ENCODE assay signal across 12 cellular contexts in the genomic region with DNA sequence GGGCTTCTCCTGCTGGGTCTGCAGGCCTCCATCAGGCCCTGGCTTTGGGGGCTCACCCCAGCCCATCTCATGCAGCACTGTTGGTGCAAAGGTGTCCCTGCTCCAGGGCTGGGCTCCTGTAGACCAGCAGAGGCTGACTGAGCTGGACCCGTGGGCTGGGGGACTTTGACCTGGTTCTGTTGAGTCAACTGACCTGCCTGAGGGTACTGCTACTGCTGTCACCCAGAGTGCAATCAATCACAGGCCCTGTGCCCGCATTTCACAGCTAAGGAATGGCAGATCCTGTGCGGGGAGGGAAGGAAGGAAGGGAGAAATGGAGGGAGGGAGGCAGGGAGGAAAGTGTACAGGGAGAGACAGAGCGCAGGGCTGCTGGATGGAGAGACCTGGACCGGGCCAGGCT.
DNase-seq lines count a peak whose midpoint lies in the region; ATAC-seq, FAIRE-seq and TF ChIP-seq lines count a peak whose summit lies in the region.
"Had no signal": no experiment of that assay in that cellular context is flagged by ENCODE, and none has a peak within 500 bp of the region (broad histone marks: within the 10 kb centered on the region; RNA-seq: fewer than 3 reads in every experiment).

No MANE protein-coding gene starts in this region.

- H4K20me1 ChIP-seq in DND-41 (ENCODE audit: insufficient read depth, low read length) (no peaks in the 10 kb centered on the region), HepG2 (ENCODE audit: insufficient read depth, low read length) (no peaks in the 10 kb centered on the region; the same call in 1 of the 2 replicates)

- TF ChIP-seq RAD21 in A549 (conservative IDR thresholded peaks at IDR 0.05 in 1 of 2, IDR thresholded peaks at IDR 0.05 in 1 of 2) (no peak), HepG2 (CRISPR knock-in tag; IDR thresholded peaks at IDR 0.05) (no peak)

- POLR2A ChIA-PET in A549 (lab: Yijun Ruan, JAX) (no interaction called here), HepG2 (lab: Yijun Ruan, JAX) (no interaction called here)

- in situ Hi-C loops in HepG2 (cut with HindIII; ENCODE audit: extremely low pct_ligation_motif_present, low pct_unique_long_range_greater_than_20kb), result no loop called here

- no peak overlapping the region for H3K27ac ChIP-seq in A549
- no peak overlapping the region for H3K27ac ChIP-seq in DND-41 (ENCODE audit: low read length)
- H3K27ac ChIP-seq in HepG2 (ENCODE audit: extremely low read length, insufficient read depth, low read length), result no peak overlapping the region
- H3K27ac ChIP-seq in SJCRH30, result no peak overlapping the region
- H3K27ac ChIP-seq: SJSA1 had no signal

- TF ChIP-seq EP300 in A549 (IDR thresholded peaks at IDR 0.05) (no peak), HepG2 (IDR thresholded peaks at IDR 0.05; ENCODE audit: low read depth in 2 of 2, low read length in 2 of 2) (no peak), HepG2 (CRISPR knock-in tag; IDR thresholded peaks at IDR 0.05; ENCODE audit: borderline replicate concordance) (no peak)

- no peak overlapping the region for H3K4me2 ChIP-seq in A549
- 0 out of 2 replicates have a peak overlapping the region, but pooled peaks have one; percentile 58 for H3K4me2 ChIP-seq in DND-41 (ENCODE audit: insufficient read depth, low read length)
- H3K4me2 ChIP-seq in HepG2 (ENCODE audit: low read depth, low read length), result no peak overlapping the region

- no peak overlapping the region; the same call in 1 of the 2 replicates for H2AFZ ChIP-seq in DND-41 (ENCODE audit: low read depth, low read length)
- no peak overlapping the region for H2AFZ ChIP-seq in HepG2 (ENCODE audit: low read length)

- H3K9ac ChIP-seq in DND-41 (ENCODE audit: low read depth, low read length) (no peak overlapping the region), HepG2 (ENCODE audit: insufficient read depth, low read depth, low read length) (no peak overlapping the region)

- no peaks in the 10 kb centered on the region for H3K36me3 ChIP-seq in DND-41 (ENCODE audit: insufficient read depth, low read length)
- no peaks in the 10 kb centered on the region for H3K36me3 ChIP-seq in HepG2 (replicated peaks in 1 of 2; ENCODE audit: control insufficient read depth in 1 of 2, insufficient read depth in 2 of 2, low read length in 2 of 2)
- H3K36me3 ChIP-seq in SJCRH30, result no peaks in the 10 kb centered on the region
- H3K36me3 ChIP-seq: MG63, SJSA1 had no signal

- DNase-seq in A549 (ENCODE audit: low read depth in 1 of 2, low spot score in 1 of 2) (no peak), DND-41 (no peak), M059J (ENCODE audit: low read depth) (peak; percentile 16), HepG2 (ENCODE audit: low spot score) (no peak), NCI-H2029 (lab: John Stamatoyannopoulos, UW) (no peak), SJCRH30 (no peak)
- DNase-seq: DMS79, NCI-H2029 treated with DMSO at 0.1 percent for 48 hours had no signal

- CTCF ChIA-PET in A549 (lab: Yijun Ruan, JAX), result interaction anchor here (0.6 to 3.6 kb wide), 22 partner anchors 9 to 1267 kb away, joined by 3 to 26 read pairs (median 4); no protein-coding TSS in a partner anchor
- CTCF ChIA-PET in HepG2 (lab: Yijun Ruan, JAX; ENCODE audit: low intra/inter-chr PET ratio, low total read pairs), result interaction anchor here (1.2 kb wide), 1 partner anchor 694 kb away, joined by 5 read pairs; no protein-coding TSS in a partner anchor

- H3K4me3 ChIP-seq in A549, result no peak overlapping the region
- no peak overlapping the region for H3K4me3 ChIP-seq in DND-41 (ENCODE audit: low read depth in 1 of 2, low read length in 2 of 2)
- no peak overlapping the region for H3K4me3 ChIP-seq in HepG2 (replicated peaks in 1 of 3; ENCODE audit: insufficient read depth in 1 of 3, low read depth in 2 of 3, low read length in 3 of 3)
- H3K4me3 ChIP-seq in SJCRH30, result no peak overlapping the region
- H3K4me3 ChIP-seq: MG63, SJSA1 had no signal

- no peaks in the 10 kb centered on the region for H3K27me3 ChIP-seq in DND-41 (ENCODE audit: insufficient read depth, low read length, poor library complexity)
- peaks cover 0 to 32% of the 10 kb centered on the region in 2 experiments; a peak in 3 of 5 replicates for H3K27me3 ChIP-seq in HepG2 (ENCODE audit: control insufficient read depth in 1 of 2, insufficient read depth in 2 of 2, low read length in 2 of 2)
- H3K27me3 ChIP-seq in SJCRH30, result peaks cover 16% of the 10 kb centered on the region; the same call in 1 of the 2 replicates
- H3K27me3 ChIP-seq: MG63, SJSA1 had no signal

- no peaks in the 10 kb centered on the region for H3K4me1 ChIP-seq in A549
- H3K4me1 ChIP-seq in DND-41 (ENCODE audit: insufficient read depth, low read length), result peaks cover 15% of the 10 kb centered on the region
- peaks cover 7% of the 10 kb centered on the region; the same call in 1 of the 2 replicates for H3K4me1 ChIP-seq in HepG2 (ENCODE audit: insufficient read depth, low read length)
- peaks cover 7% of the 10 kb centered on the region for H3K4me1 ChIP-seq in SJCRH30

- H3K79me2 ChIP-seq in DND-41 (ENCODE audit: insufficient read depth, low read length) (no peaks in the 10 kb centered on the region), HepG2 (ENCODE audit: insufficient read depth, low read length) (no peaks in the 10 kb centered on the region)

- TF ChIP-seq POLR2A in A549 (IDR thresholded peaks at IDR 0.05; ENCODE audit: low read length) (no peak), HepG2 (IDR thresholded peaks at IDR 0.05; ENCODE audit: insufficient read depth in 1 of 2, low read depth in 2 of 2, low read length in 2 of 2) (no peak)

- intact Hi-C loops in HepG2 (cut with micrococcal nuclease; ENCODE audit: unreplicated experiment), result no loop called here

- peak; percentile 1 to 16; a peak in 3 of 6 replicates for ATAC-seq in A549
- no peak for ATAC-seq in DND-41 (ENCODE audit: insufficient read depth, low read depth)
- peak; percentile 73 for ATAC-seq in HepG2
- ATAC-seq in HG03442 (IDR thresholded peaks at IDR 0.05; ENCODE audit: unreplicated experiment), result no peak
- ATAC-seq in HG02763 (IDR thresholded peaks at IDR 0.05; ENCODE audit: unreplicated experiment), result no peak

- FAIRE-seq in A549 (lab: Jason Lieb, UNC), result no peak
- FAIRE-seq in HepG2 (lab: Jason Lieb, UNC), result no peak

- TF ChIP-seq CTCF in A549 (IDR thresholded peaks at IDR 0.05) (no peak), DND-41 (IDR thresholded peaks at IDR 0.05; ENCODE audit: borderline replicate concordance, extremely low read depth, low read length, poor library complexity, severe bottlenecking) (no peak), HepG2 (CRISPR knock-in tag; IDR thresholded peaks at IDR 0.05) (no peak)

- WGBS in A549 (ENCODE audit: missing lambda C conversion rate), result 45% methylated on average over 5 of the region's 5 CpGs
- 22% methylated on average over 5 of the region's 5 CpGs for WGBS in HepG2 (ENCODE audit: low lambda C conversion rate)

- no TSS peak for BruUV-seq in HepG2 (replicated peaks; lab: Mats Ljungman, UMichigan)

- H3K9me3 ChIP-seq in A549 (no peaks in the 10 kb centered on the region), DND-41 (ENCODE audit: insufficient read depth, low read length, severe bottlenecking) (no peaks in the 10 kb centered on the region), HepG2 (ENCODE audit: low read length) (no peaks in the 10 kb centered on the region), SJCRH30 (replicated peaks) (no peaks in the 10 kb centered on the region)
- H3K9me3 ChIP-seq: MG63, SJSA1 had no signal

TF ChIP-seq in A549, 52 proteins besides CTCF, POLR2A, EP300 and RAD21 (continues in another document):
- no peak for TF ChIP-seq FOXS1 (CRISPR knock-in tag; IDR thresholded peaks at IDR 0.05)
- no peak for TF ChIP-seq KDM1A (IDR thresholded peaks at IDR 0.05; ENCODE audit: low read depth)
- no peak for TF ChIP-seq CBX2 (IDR thresholded peaks at IDR 0.05; ENCODE audit: borderline replicate concordance, low read depth)
- TF ChIP-seq SMC3 (IDR thresholded peaks at IDR 0.05), result no peak
- TF ChIP-seq, protein P1, sequence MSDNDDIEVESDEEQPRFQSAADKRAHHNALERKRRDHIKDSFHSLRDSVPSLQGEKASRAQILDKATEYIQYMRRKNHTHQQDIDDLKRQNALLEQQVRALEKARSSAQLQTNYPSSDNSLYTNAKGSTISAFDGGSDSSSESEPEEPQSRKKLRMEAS (IDR thresholded peaks at IDR 0.05), result no peak
- no peak for TF ChIP-seq ZC3H11A (IDR thresholded peaks at IDR 0.05)

TF ChIP-seq in HepG2, 621 proteins besides CTCF, POLR2A, EP300 and RAD21:
- TF ChIP-seq MEIS1 (CRISPR knock-in tag; IDR thresholded peaks at IDR 0.05; ENCODE audit: borderline replicate concordance) (peak; percentile 73; the same call in 1 of the 2 replicates), SIX1 (CRISPR knock-in tag; IDR thresholded peaks at IDR 0.05; ENCODE audit: borderline replicate concordance) (no peak), HNF4A (CRISPR knock-in tag; IDR thresholded peaks at IDR 0.05) (peak; percentile 57), CHD4 (IDR thresholded peaks at IDR 0.05; ENCODE audit: borderline replicate concordance, low read length) (no peak), MEIS2 (CRISPR knock-in tag; IDR thresholded peaks at IDR 0.05) (peak; percentile 18; the same call in 1 of the 2 replicates), ZMYM3 (CRISPR knock-in tag; IDR thresholded peaks at IDR 0.05) (no peak; the same call in 1 of the 2 replicates)
- TF ChIP-seq, protein P2, sequence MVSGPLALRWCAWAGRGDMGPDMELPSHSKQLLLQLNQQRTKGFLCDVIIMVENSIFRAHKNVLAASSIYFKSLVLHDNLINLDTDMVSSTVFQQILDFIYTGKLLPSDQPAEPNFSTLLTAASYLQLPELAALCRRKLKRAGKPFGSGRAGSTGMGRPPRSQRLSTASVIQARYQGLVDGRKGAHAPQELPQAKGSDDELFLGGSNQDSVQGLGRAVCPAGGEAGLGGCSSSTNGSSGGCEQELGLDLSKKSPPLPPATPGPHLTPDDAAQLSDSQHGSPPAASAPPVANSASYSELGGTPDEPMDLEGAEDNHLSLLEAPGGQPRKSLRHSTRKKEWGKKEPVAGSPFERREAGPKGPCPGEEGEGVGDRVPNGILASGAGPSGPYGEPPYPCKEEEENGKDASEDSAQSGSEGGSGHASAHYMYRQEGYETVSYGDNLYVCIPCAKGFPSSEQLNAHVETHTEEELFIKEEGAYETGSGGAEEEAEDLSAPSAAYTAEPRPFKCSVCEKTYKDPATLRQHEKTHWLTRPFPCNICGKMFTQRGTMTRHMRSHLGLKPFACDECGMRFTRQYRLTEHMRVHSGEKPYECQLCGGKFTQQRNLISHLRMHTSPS (CRISPR knock-in tag; IDR thresholded peaks at IDR 0.05; ENCODE audit: low read depth), result 0 out of 2 replicates have a peak, but pooled peaks have one; percentile 33

Comparison
In these comparisons a context has a peak if more than half of its experiments do, and no peak if none do; other contexts are left out.
1. ATAC-seq: peak in A549 (2 of 2) and HepG2 (single experiment); none in DND-41 (single experiment), HG03442 (single experiment) and HG02763 (single experiment).